ENCODE assay signal across 1 cellular context in genomic region chr19:48400018-48400742, GRCh38.
A peak's percentile ranks its signal among the peaks of the same experiment; 100 is the strongest.
TF ChIP-seq lines count a peak whose summit lies in the region.

No MANE protein-coding gene starts in this region.

TF ChIP-seq in HepG2, 621 proteins besides CTCF, POLR2A, EP300 and RAD21 (continued from another document and continues in another):
- TF ChIP-seq ELK4 (CRISPR knock-in tag; IDR thresholded peaks at IDR 0.05; ENCODE audit: borderline replicate concordance), result no peak
- TF ChIP-seq SNAPC4 (CRISPR knock-in tag; IDR thresholded peaks at IDR 0.05), result peak; percentile 95
- no peak for TF ChIP-seq ZBTB26 (CRISPR knock-in tag; IDR thresholded peaks at IDR 0.05; ENCODE audit: borderline replicate concordance)
- TF ChIP-seq KLF12 (CRISPR knock-in tag; IDR thresholded peaks at IDR 0.05; ENCODE audit: borderline replicate concordance), result no peak
- no peak for TF ChIP-seq ZBED4 (CRISPR knock-in tag; IDR thresholded peaks at IDR 0.05; ENCODE audit: borderline replicate concordance)
- no peak for TF ChIP-seq PCBP2 (optimal IDR thresholded peaks at IDR 0.05; ENCODE audit: low read depth, low read length, poor library complexity, severe bottlenecking)
- no peak for TF ChIP-seq CAMTA2 (CRISPR knock-in tag; IDR thresholded peaks at IDR 0.05; ENCODE audit: borderline replicate concordance)
- TF ChIP-seq TFDP1 (CRISPR knock-in tag; IDR thresholded peaks at IDR 0.05; ENCODE audit: borderline replicate concordance), result peak; percentile 20; the same call in 1 of the 2 replicates
- 0 out of 2 replicates have a peak, but pooled peaks have one; percentile 8 for TF ChIP-seq FOXA3 (CRISPR knock-in tag; IDR thresholded peaks at IDR 0.05)
- TF ChIP-seq TSC22D2 (CRISPR knock-in tag; IDR thresholded peaks at IDR 0.05; ENCODE audit: borderline replicate concordance), result no peak
- TF ChIP-seq MNT (IDR thresholded peaks at IDR 0.05), result no peak
- no peak for TF ChIP-seq KDM3A (CRISPR knock-in tag; IDR thresholded peaks at IDR 0.05; ENCODE audit: low read depth)
- no peak for TF ChIP-seq ELF3 (CRISPR knock-in tag; IDR thresholded peaks at IDR 0.05)
- peak; percentile 59 for TF ChIP-seq CREM (IDR thresholded peaks at IDR 0.05)
- TF ChIP-seq CREM (CRISPR knock-in tag; IDR thresholded peaks at IDR 0.05), result no peak
- TF ChIP-seq ZBTB21 (CRISPR knock-in tag; IDR thresholded peaks at IDR 0.05), result no peak
- TF ChIP-seq TARDBP (CRISPR knock-in tag; IDR thresholded peaks at IDR 0.05), result no peak
- no peak for TF ChIP-seq ZNF331 (CRISPR knock-in tag; IDR thresholded peaks at IDR 0.05)
- TF ChIP-seq ZNF510 (CRISPR knock-in tag; IDR thresholded peaks at IDR 0.05; ENCODE audit: low read depth), result no peak
- TF ChIP-seq BCL6 (CRISPR knock-in tag; IDR thresholded peaks at IDR 0.05), result no peak
- no peak for TF ChIP-seq ZNF788 (CRISPR knock-in tag; IDR thresholded peaks at IDR 0.05; ENCODE audit: borderline replicate concordance)
- TF ChIP-seq KDM5B (CRISPR knock-in tag; IDR thresholded peaks at IDR 0.05; ENCODE audit: borderline replicate concordance), result 0 out of 2 replicates have a peak, but pooled peaks have one; percentile 33
- TF ChIP-seq HHEX (CRISPR knock-in tag; IDR thresholded peaks at IDR 0.05), result no peak
- TF ChIP-seq NR2C2 (CRISPR knock-in tag; IDR thresholded peaks at IDR 0.05; ENCODE audit: borderline replicate concordance), result 0 out of 2 replicates have a peak, but pooled peaks have one; percentile 37
- no peak for TF ChIP-seq SRF (IDR thresholded peaks at IDR 0.05; ENCODE audit: low read depth, low read length)
- no peak for TF ChIP-seq ISL2 (CRISPR knock-in tag; IDR thresholded peaks at IDR 0.05)
- TF ChIP-seq AGO1 (IDR thresholded peaks at IDR 0.05; ENCODE audit: low read depth, low read length, poor library complexity, severe bottlenecking), result no peak
- no peak for TF ChIP-seq TRAFD1 (CRISPR knock-in tag; IDR thresholded peaks at IDR 0.05; ENCODE audit: borderline replicate concordance)
- no peak for TF ChIP-seq STAT5B (CRISPR knock-in tag; IDR thresholded peaks at IDR 0.05)
- no peak for TF ChIP-seq ZSCAN9 (CRISPR knock-in tag; IDR thresholded peaks at IDR 0.05; ENCODE audit: borderline replicate concordance)
- TF ChIP-seq MBD4 (IDR thresholded peaks at IDR 0.05; ENCODE audit: borderline replicate concordance, low read length), result no peak
- no peak for TF ChIP-seq CCDC6 (CRISPR knock-in tag; IDR thresholded peaks at IDR 0.05)
- no peak for TF ChIP-seq MXD4 (CRISPR knock-in tag; IDR thresholded peaks at IDR 0.05)
- no peak for TF ChIP-seq BHLHE40 (IDR thresholded peaks at IDR 0.05; ENCODE audit: low read length)
- TF ChIP-seq TGIF2 (CRISPR knock-in tag; IDR thresholded peaks at IDR 0.05), result no peak
- peak; percentile 27; the same call in 1 of the 2 replicates for TF ChIP-seq RXRA (CRISPR knock-in tag; IDR thresholded peaks at IDR 0.05)
- no peak for TF ChIP-seq ZMAT3 (CRISPR knock-in tag; conservative IDR thresholded peaks at IDR 0.05)
- TF ChIP-seq CEBPB (IDR thresholded peaks at IDR 0.05; ENCODE audit: borderline replicate concordance, low read depth, low read length), result no peak
- no peak for TF ChIP-seq SOX6 (IDR thresholded peaks at IDR 0.05)
- 0 out of 2 replicates have a peak, but pooled peaks have one; percentile 23 for TF ChIP-seq SOX6 (CRISPR knock-in tag; IDR thresholded peaks at IDR 0.05)
- TF ChIP-seq MAX (IDR thresholded peaks at IDR 0.05), result 0 out of 2 replicates have a peak, but pooled peaks have one; percentile 53
- TF ChIP-seq CBX2 (IDR thresholded peaks at IDR 0.05; ENCODE audit: low read depth, low read length), result no peak
- no peak for TF ChIP-seq CBX2 (CRISPR knock-in tag; IDR thresholded peaks at IDR 0.05; ENCODE audit: low read depth)
- 0 out of 4 replicates have a peak, but pooled peaks of 1 of the 2 experiments have one; percentile 19 for TF ChIP-seq KLF16 (CRISPR knock-in tag; IDR thresholded peaks at IDR 0.05)
- peak; percentile 51; the same call in 1 of the 2 replicates for TF ChIP-seq GATAD1 (CRISPR knock-in tag; IDR thresholded peaks at IDR 0.05)
- no peak for TF ChIP-seq ZBTB39 (CRISPR knock-in tag; IDR thresholded peaks at IDR 0.05)
- 0 out of 2 replicates have a peak, but pooled peaks have one; percentile 43 for TF ChIP-seq ZNF501 (CRISPR knock-in tag; IDR thresholded peaks at IDR 0.05)
- no peak for TF ChIP-seq SNAI1 (CRISPR knock-in tag; IDR thresholded peaks at IDR 0.05; ENCODE audit: borderline replicate concordance)
- TF ChIP-seq GABPB1 (CRISPR knock-in tag; IDR thresholded peaks at IDR 0.05), result peak; percentile 50; the same call in 1 of the 2 replicates
- TF ChIP-seq ARHGAP35 (CRISPR knock-in tag; IDR thresholded peaks at IDR 0.05; ENCODE audit: borderline replicate concordance), result no peak
